ENCODE assay signal across 1 cellular context in genomic region chr6:43278524-43279078, GRCh38.
A peak's percentile ranks its signal among the peaks of the same experiment; 100 is the strongest.
TF ChIP-seq lines count a peak whose summit lies in the region.

No MANE protein-coding gene starts in this region.

TF ChIP-seq in HepG2, 621 proteins besides CTCF, POLR2A, EP300 and RAD21 (continued from another document and continues in another):
- TF ChIP-seq GRHL1 (CRISPR knock-in tag; conservative IDR thresholded peaks at IDR 0.05) (no peak), SKI (IDR thresholded peaks at IDR 0.05; ENCODE audit: partially characterized antibody) (peak; percentile 66), ZNF451 (CRISPR knock-in tag; IDR thresholded peaks at IDR 0.05) (no peak; the same call in 1 of the 2 replicates), ZNF331 (CRISPR knock-in tag; IDR thresholded peaks at IDR 0.05) (peak; percentile 51; the same call in 1 of the 2 replicates), ZNF562 (CRISPR knock-in tag; IDR thresholded peaks at IDR 0.05; ENCODE audit: borderline replicate concordance) (no peak), SPEN (CRISPR knock-in tag; IDR thresholded peaks at IDR 0.05; ENCODE audit: low read depth) (peak; percentile 73; the same call in 1 of the 2 replicates), KLF13 (CRISPR knock-in tag; IDR thresholded peaks at IDR 0.05) (no peak), PTBP1 (IDR thresholded peaks at IDR 0.05; ENCODE audit: low read depth, low read length, poor library complexity, severe bottlenecking) (no peak), KAT7 (CRISPR knock-in tag; IDR thresholded peaks at IDR 0.05; ENCODE audit: borderline replicate concordance) (no peak), ZNF615 (CRISPR knock-in tag; IDR thresholded peaks at IDR 0.05; ENCODE audit: borderline replicate concordance) (no peak), ZNF232 (CRISPR knock-in tag; IDR thresholded peaks at IDR 0.05; ENCODE audit: borderline replicate concordance) (0 out of 2 replicates have a peak, but pooled peaks have one; percentile 23), MED1 (CRISPR knock-in tag; IDR thresholded peaks at IDR 0.05) (peak; percentile 85), ZNF235 (CRISPR knock-in tag; IDR thresholded peaks at IDR 0.05; ENCODE audit: borderline replicate concordance) (no peak), ZSCAN21 (CRISPR knock-in tag; IDR thresholded peaks at IDR 0.05; ENCODE audit: borderline replicate concordance) (peak; percentile 58; the same call in 1 of the 2 replicates), SMC3 (IDR thresholded peaks at IDR 0.05; ENCODE audit: low read length) (no peak), ZNF335 (CRISPR knock-in tag; IDR thresholded peaks at IDR 0.05) (peak; percentile 34; the same call in 1 of the 2 replicates), TBX2 (CRISPR knock-in tag; IDR thresholded peaks at IDR 0.05; ENCODE audit: borderline replicate concordance) (peak; percentile 22; the same call in 1 of the 2 replicates), ZNF205 (CRISPR knock-in tag; IDR thresholded peaks at IDR 0.05) (peak; percentile 17; the same call in 1 of the 2 replicates), FOXA1 (IDR thresholded peaks at IDR 0.05) (no peak), FOXA1 (CRISPR knock-in tag; IDR thresholded peaks at IDR 0.05) (no peak), PREB (CRISPR knock-in tag; IDR thresholded peaks at IDR 0.05) (no peak), KDM6A (CRISPR knock-in tag; IDR thresholded peaks at IDR 0.05; ENCODE audit: low read depth) (peak; percentile 93), ESRRA (CRISPR knock-in tag; IDR thresholded peaks at IDR 0.05; ENCODE audit: low read depth) (peak; percentile 38; the same call in 1 of the 2 replicates), ZNF672 (CRISPR knock-in tag; IDR thresholded peaks at IDR 0.05) (no peak), KDM2A (CRISPR knock-in tag; IDR thresholded peaks at IDR 0.05; ENCODE audit: borderline replicate concordance, low read depth) (peak; percentile 2; the same call in 1 of the 2 replicates), ZNF333 (CRISPR knock-in tag; IDR thresholded peaks at IDR 0.05; ENCODE audit: borderline replicate concordance) (no peak), ZBTB26 (CRISPR knock-in tag; IDR thresholded peaks at IDR 0.05; ENCODE audit: borderline replicate concordance) (0 out of 2 replicates have a peak, but pooled peaks have one; percentile 24), NCOA5 (CRISPR knock-in tag; IDR thresholded peaks at IDR 0.05) (no peak), ZGPAT (CRISPR knock-in tag; IDR thresholded peaks at IDR 0.05) (no peak), ZIK1 (CRISPR knock-in tag; IDR thresholded peaks at IDR 0.05; ENCODE audit: borderline replicate concordance, low read depth) (peak; percentile 50; the same call in 1 of the 2 replicates), MTF2 (CRISPR knock-in tag; IDR thresholded peaks at IDR 0.05; ENCODE audit: borderline replicate concordance) (no peak), HNF4A (CRISPR knock-in tag; IDR thresholded peaks at IDR 0.05) (peak; percentile 97), TBX3 (IDR thresholded peaks at IDR 0.05; ENCODE audit: borderline replicate concordance) (peak; percentile 62; the same call in 1 of the 2 replicates), IRF2 (CRISPR knock-in tag; IDR thresholded peaks at IDR 0.05) (peak; percentile 63; the same call in 1 of the 2 replicates), BATF2 (CRISPR knock-in tag; IDR thresholded peaks at IDR 0.05) (no peak), ZNF605 (CRISPR knock-in tag; IDR thresholded peaks at IDR 0.05) (0 out of 2 replicates have a peak, but pooled peaks have one; percentile 31), TEAD3 (CRISPR knock-in tag; optimal IDR thresholded peaks at IDR 0.05; ENCODE audit: borderline replicate concordance) (peak; percentile 89), REXO4 (CRISPR knock-in tag; IDR thresholded peaks at IDR 0.05; ENCODE audit: borderline replicate concordance) (no peak), XRCC5 (optimal IDR thresholded peaks at IDR 0.05; ENCODE audit: low read length) (peak; percentile 73), LCORL (IDR thresholded peaks at IDR 0.05) (no peak), LCORL (CRISPR knock-in tag; IDR thresholded peaks at IDR 0.05) (peak; percentile 62; the same call in 1 of the 2 replicates), MAF1 (CRISPR knock-in tag; IDR thresholded peaks at IDR 0.05; ENCODE audit: borderline replicate concordance) (no peak), ZFP37 (CRISPR knock-in tag; IDR thresholded peaks at IDR 0.05; ENCODE audit: borderline replicate concordance) (0 out of 2 replicates have a peak, but pooled peaks have one; percentile 7), PPARG (CRISPR knock-in tag; conservative IDR thresholded peaks at IDR 0.05) (peak; percentile 53; the same call in 1 of the 2 replicates), RXRB (CRISPR knock-in tag; IDR thresholded peaks at IDR 0.05; ENCODE audit: borderline replicate concordance) (peak; percentile 65; the same call in 1 of the 2 replicates), MLX (CRISPR knock-in tag; IDR thresholded peaks at IDR 0.05) (0 out of 2 replicates have a peak, but pooled peaks have one; percentile 47), ZFP91 (CRISPR knock-in tag; IDR thresholded peaks at IDR 0.05; ENCODE audit: borderline replicate concordance) (no peak; the same call in 1 of the 2 replicates)
- TF ChIP-seq, protein P1, sequence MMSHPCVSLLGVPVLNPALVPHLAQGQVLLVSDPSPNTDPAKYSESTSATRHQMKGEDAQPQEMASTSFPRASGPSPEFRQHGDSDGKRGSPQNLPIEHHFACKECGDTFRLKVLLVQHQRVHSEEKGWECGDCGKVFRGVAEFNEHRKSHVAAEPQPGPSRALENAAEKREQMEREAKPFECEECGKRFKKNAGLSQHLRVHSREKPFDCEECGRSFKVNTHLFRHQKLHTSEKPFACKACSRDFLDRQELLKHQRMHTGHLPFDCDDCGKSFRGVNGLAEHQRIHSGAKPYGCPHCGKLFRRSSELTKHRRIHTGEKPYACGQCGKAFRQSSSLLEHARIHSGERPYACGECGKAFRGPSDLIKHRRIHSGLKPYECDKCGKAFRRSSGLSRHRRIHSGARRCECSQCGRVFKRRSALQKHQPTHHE (CRISPR knock-in tag; IDR thresholded peaks at IDR 0.05; ENCODE audit: borderline replicate concordance), result no peak
- TF ChIP-seq, protein P2, sequence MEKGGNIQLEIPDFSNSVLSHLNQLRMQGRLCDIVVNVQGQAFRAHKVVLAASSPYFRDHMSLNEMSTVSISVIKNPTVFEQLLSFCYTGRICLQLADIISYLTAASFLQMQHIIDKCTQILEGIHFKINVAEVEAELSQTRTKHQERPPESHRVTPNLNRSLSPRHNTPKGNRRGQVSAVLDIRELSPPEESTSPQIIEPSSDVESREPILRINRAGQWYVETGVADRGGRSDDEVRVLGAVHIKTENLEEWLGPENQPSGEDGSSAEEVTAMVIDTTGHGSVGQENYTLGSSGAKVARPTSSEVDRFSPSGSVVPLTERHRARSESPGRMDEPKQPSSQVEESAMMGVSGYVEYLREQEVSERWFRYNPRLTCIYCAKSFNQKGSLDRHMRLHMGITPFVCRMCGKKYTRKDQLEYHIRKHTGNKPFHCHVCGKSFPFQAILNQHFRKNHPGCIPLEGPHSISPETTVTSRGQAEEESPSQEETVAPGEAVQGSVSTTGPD (CRISPR knock-in tag; IDR thresholded peaks at IDR 0.05), result no peak
- TF ChIP-seq, protein P3, sequence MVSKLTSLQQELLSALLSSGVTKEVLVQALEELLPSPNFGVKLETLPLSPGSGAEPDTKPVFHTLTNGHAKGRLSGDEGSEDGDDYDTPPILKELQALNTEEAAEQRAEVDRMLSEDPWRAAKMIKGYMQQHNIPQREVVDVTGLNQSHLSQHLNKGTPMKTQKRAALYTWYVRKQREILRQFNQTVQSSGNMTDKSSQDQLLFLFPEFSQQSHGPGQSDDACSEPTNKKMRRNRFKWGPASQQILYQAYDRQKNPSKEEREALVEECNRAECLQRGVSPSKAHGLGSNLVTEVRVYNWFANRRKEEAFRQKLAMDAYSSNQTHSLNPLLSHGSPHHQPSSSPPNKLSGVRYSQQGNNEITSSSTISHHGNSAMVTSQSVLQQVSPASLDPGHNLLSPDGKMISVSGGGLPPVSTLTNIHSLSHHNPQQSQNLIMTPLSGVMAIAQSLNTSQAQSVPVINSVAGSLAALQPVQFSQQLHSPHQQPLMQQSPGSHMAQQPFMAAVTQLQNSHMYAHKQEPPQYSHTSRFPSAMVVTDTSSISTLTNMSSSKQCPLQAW (CRISPR knock-in tag; IDR thresholded peaks at IDR 0.05), result peak; percentile 69; the same call in 1 of the 2 replicates
- TF ChIP-seq, protein P4, sequence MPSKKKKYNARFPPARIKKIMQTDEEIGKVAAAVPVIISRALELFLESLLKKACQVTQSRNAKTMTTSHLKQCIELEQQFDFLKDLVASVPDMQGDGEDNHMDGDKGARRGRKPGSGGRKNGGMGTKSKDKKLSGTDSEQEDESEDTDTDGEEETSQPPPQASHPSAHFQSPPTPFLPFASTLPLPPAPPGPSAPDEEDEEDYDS (CRISPR knock-in tag; IDR thresholded peaks at IDR 0.05), result peak; percentile 1; the same call in 1 of the 2 replicates
- TF ChIP-seq, protein P5, sequence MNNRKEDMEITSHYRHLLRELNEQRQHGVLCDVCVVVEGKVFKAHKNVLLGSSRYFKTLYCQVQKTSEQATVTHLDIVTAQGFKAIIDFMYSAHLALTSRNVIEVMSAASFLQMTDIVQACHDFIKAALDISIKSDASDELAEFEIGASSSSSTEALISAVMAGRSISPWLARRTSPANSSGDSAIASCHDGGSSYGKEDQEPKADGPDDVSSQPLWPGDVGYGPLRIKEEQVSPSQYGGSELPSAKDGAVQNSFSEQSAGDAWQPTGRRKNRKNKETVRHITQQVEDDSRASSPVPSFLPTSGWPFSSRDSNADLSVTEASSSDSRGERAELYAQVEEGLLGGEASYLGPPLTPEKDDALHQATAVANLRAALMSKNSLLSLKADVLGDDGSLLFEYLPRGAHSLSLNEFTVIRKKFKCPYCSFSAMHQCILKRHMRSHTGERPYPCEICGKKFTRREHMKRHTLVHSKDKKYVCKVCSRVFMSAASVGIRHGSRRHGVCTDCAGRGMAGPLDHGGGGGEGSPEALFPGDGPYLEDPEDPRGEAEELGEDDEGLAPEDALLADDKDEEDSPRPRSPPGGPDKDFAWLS (CRISPR knock-in tag; IDR thresholded peaks at IDR 0.05; ENCODE audit: borderline replicate concordance), result peak; percentile 82; the same call in 1 of the 2 replicates
